ENCODE assay signal across 11 cellular contexts in genomic region chr10:130607386-130607785, GRCh38.
"Had no signal": no experiment of that assay in that cellular context is flagged by ENCODE, and none has a peak within 500 bp of the region (broad histone marks: within the 10 kb centered on the region; RNA-seq: fewer than 3 reads in every experiment).

No MANE protein-coding gene starts in this region.

- H3K4me1 Mint-ChIP-seq: GM23338, H9 had no signal

- ATAC-seq: GM23338, HCT116 had no signal

- H3K4me2 ChIP-seq: GM23338 had no signal

- H2AFZ ChIP-seq: GM23248, GM23338 had no signal

- H3K36me3 ChIP-seq: HAP-1 had no signal

- H3K27ac Mint-ChIP-seq: GM23338, H9, HFFc6 had no signal

- DNase-seq: GM23248, GOT3, H7, H9, HCEC 1CT, HFFc6 had no signal

- H3K27ac ChIP-seq: GM23248 had no signal

- H3K4me3 Mint-ChIP-seq: GM23338, H9, HFFc6 had no signal

- H3K9me3 ChIP-seq: HAP-1 had no signal

- H3K4me1 ChIP-seq: HAP-1 had no signal

- H3K4me3 ChIP-seq: GM23248, GM23338, HAP-1 had no signal

- FAIRE-seq: H1, H54 had no signal

- H3K9ac ChIP-seq: GM23248 had no signal
